ENCODE assay signal across 1 cellular context in the genomic region with DNA sequence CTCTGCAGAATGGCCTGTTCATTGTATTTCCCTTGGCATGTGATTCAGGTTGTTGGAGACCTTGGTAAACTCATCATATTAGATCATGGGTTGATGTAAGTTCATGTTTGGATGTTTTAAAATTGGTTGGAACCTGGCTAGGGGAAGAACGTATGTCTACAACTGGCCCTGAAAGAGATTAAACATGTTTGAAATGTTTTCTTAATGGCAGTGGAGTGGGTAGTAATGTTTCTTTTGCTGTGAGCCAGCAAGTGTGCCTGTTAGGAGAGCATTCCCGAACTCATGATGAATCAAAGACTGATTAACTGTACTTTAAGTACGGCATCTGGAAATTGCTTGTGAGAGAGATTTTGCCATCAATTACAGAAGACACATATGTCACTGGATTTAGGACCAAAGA.
TF ChIP-seq lines count a peak whose summit lies in the region.

No MANE protein-coding gene starts in this region.

TF ChIP-seq in IMR-90, 13 proteins besides CTCF, POLR2A, EP300 and RAD21:
- TF ChIP-seq RFX5 (IDR thresholded peaks at IDR 0.05; ENCODE audit: low read depth, low read length) (no peak), CEBPB (IDR thresholded peaks at IDR 0.05; ENCODE audit: low read depth, low read length) (no peak), FOS (IDR thresholded peaks at IDR 0.05; ENCODE audit: low read depth, low read length) (no peak), BHLHE40 (IDR thresholded peaks at IDR 0.05; ENCODE audit: low read depth, low read length) (no peak), MAFK (IDR thresholded peaks at IDR 0.05; ENCODE audit: low read depth, low read length) (no peak), CHD1 (IDR thresholded peaks at IDR 0.05; ENCODE audit: low read depth, low read length) (no peak), RCOR1 (IDR thresholded peaks at IDR 0.05; ENCODE audit: insufficient replicate concordance, low read length) (no peak), SMC3 (IDR thresholded peaks at IDR 0.05; ENCODE audit: low read depth, low read length) (no peak), MAZ (IDR thresholded peaks at IDR 0.05; ENCODE audit: borderline replicate concordance, low read depth, low read length) (no peak), MXI1 (IDR thresholded peaks at IDR 0.05; ENCODE audit: borderline replicate concordance, low read depth, low read length) (no peak), NFE2L2 (IDR thresholded peaks at IDR 0.05; ENCODE audit: low read depth, low read length) (no peak)
- TF ChIP-seq, protein P1, sequence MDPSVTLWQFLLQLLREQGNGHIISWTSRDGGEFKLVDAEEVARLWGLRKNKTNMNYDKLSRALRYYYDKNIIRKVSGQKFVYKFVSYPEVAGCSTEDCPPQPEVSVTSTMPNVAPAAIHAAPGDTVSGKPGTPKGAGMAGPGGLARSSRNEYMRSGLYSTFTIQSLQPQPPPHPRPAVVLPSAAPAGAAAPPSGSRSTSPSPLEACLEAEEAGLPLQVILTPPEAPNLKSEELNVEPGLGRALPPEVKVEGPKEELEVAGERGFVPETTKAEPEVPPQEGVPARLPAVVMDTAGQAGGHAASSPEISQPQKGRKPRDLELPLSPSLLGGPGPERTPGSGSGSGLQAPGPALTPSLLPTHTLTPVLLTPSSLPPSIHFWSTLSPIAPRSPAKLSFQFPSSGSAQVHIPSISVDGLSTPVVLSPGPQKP (IDR thresholded peaks at IDR 0.05; ENCODE audit: borderline replicate concordance, low read depth, low read length) = no peak
- TF ChIP-seq, protein P2, sequence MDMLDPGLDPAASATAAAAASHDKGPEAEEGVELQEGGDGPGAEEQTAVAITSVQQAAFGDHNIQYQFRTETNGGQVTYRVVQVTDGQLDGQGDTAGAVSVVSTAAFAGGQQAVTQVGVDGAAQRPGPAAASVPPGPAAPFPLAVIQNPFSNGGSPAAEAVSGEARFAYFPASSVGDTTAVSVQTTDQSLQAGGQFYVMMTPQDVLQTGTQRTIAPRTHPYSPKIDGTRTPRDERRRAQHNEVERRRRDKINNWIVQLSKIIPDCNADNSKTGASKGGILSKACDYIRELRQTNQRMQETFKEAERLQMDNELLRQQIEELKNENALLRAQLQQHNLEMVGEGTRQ (IDR thresholded peaks at IDR 0.05; ENCODE audit: low read depth, low read length) = no peak
